ENCODE assay signal across 9 cellular contexts in the genomic region with DNA sequence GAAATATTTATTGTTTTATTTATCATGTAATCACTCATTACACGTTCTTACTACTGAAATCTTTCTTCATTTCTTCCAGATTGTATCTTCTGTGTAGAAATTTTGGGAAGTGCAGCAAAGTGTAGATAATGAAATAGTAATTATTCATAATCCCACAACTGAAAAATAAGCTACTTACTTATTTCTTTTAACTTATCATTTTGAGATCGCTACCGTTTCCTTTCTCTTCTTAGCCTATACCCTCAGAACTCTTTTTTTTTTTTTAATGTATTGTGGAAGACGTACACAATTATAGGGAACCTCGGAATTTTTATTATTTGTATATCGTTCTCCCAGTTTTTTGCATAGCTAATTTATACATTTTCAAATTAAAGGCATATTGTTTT. TPM values are rescaled to one million over a fixed set of nuclear protein-coding genes. Genes with fewer than 3 reads are reported as not detected.
DNase-seq lines count a peak whose midpoint lies in the region; ATAC-seq and TF ChIP-seq lines count a peak whose summit lies in the region.
"Had no signal": no experiment of that assay in that cellular context is flagged by ENCODE, and none has a peak within 500 bp of the region (broad histone marks: within the 10 kb centered on the region; RNA-seq: fewer than 3 reads in every experiment).

No MANE protein-coding gene starts in this region.

- intact Hi-C loops in PC-9 (cut with micrococcal nuclease; ENCODE audit: unreplicated experiment) = no loop called here

- H3K27me3 ChIP-seq in CD8-positive, alpha-beta memory T cell (ENCODE audit: insufficient read depth, low read length, poor library complexity, severe bottlenecking) = no peaks in the 10 kb centered on the region
- no peaks in the 10 kb centered on the region for H3K27me3 ChIP-seq in PC-9 (ENCODE audit: insufficient read depth, low read depth)
- H3K27me3 ChIP-seq in rectal smooth muscle tissue (ENCODE audit: control insufficient read depth, insufficient read depth, low read length) = no peaks in the 10 kb centered on the region

- DNase-seq in CD8-positive, alpha-beta memory T cell = no peak
- no peak for DNase-seq in PC-9
- no peak for DNase-seq in fibroblast of pulmonary artery (ENCODE audit: low read depth)
- DNase-seq in NCI-H146 (lab: John Stamatoyannopoulos, UW) = no peak
- DNase-seq in NCI-H2029 treated with DMSO at 0.1 percent for 48 hours (lab: John Stamatoyannopoulos, UW) = no peak
- DNase-seq in SIG-M5 (lab: John Stamatoyannopoulos, UW) = no peak

- no peak overlapping the region for H3K27ac Mint-ChIP-seq in CD8-positive, alpha-beta memory T cell
- H3K27ac Mint-ChIP-seq: activated T-helper 17 cell treated with anti-CD3 and anti-CD28 coated beads, Interleukin-2, amount 50 U/mL, for 72 hours had no signal

- H3F3A ChIP-seq in PC-9 (ENCODE audit: insufficient read depth, low read depth) = no peaks in the 10 kb centered on the region

- no peaks in the 10 kb centered on the region for H3K9me2 ChIP-seq in PC-9 (ENCODE audit: insufficient read depth)

- BruUV-seq in PC-9 (replicated peaks; lab: Mats Ljungman, UMichigan) = TSS peak; percentile 65

- H3K4me1 Mint-ChIP-seq in CD8-positive, alpha-beta memory T cell = peaks cover 20 to 30% (median 22%) of the 10 kb centered on the region in 3 donors

- TF ChIP-seq CTCF in PC-9 (conservative IDR thresholded peaks at IDR 0.05) (no peak), fibroblast of pulmonary artery (IDR thresholded peaks at IDR 0.05; ENCODE audit: low read length, missing control alignments) (no peak)

- no peaks in the 10 kb centered on the region for H3K9me3 ChIP-seq in CD8-positive, alpha-beta memory T cell (ENCODE audit: low read length)
- H3K9me3 ChIP-seq in PC-9 (ENCODE audit: insufficient read depth, low read depth) = no peaks in the 10 kb centered on the region

- H3K4me3 Mint-ChIP-seq in CD8-positive, alpha-beta memory T cell = no peak overlapping the region
- H3K4me3 Mint-ChIP-seq: activated T-helper 17 cell treated with anti-CD3 and anti-CD28 coated beads, Interleukin-2, amount 50 U/mL, for 72 hours had no signal

- H2AFZ ChIP-seq in PC-9 = peak overlapping the region; percentile 93

- peaks cover 10% of the 10 kb centered on the region for H3K4me1 ChIP-seq in CD8-positive, alpha-beta memory T cell (ENCODE audit: insufficient read depth, low read length)
- H3K4me1 ChIP-seq in PC-9 (replicated peaks; ENCODE audit: insufficient read depth) (peaks cover 26% of the 10 kb centered on the region), rectal smooth muscle tissue (ENCODE audit: control insufficient read depth, insufficient read depth, low read length) (peaks cover 4% of the 10 kb centered on the region)

- no peak for ATAC-seq in GM21529 (IDR thresholded peaks at IDR 0.05; ENCODE audit: unreplicated experiment)

- H3K4me2 ChIP-seq in PC-9 = peak overlapping the region; percentile 84

- H3K9ac ChIP-seq in rectal smooth muscle tissue (ENCODE audit: low read length) = peak overlapping the region; percentile 21

- peaks cover 18 to 31% of the 10 kb centered on the region in 2 donors for H3K27me3 Mint-ChIP-seq in CD8-positive, alpha-beta memory T cell

- H3K36me3 ChIP-seq in CD8-positive, alpha-beta memory T cell (ENCODE audit: insufficient read depth, low read length) = no peaks in the 10 kb centered on the region
- H3K36me3 ChIP-seq in PC-9 (ENCODE audit: low read depth) = peaks cover 3% of the 10 kb centered on the region; the same call in 1 of the 2 replicates
- H3K36me3 ChIP-seq in rectal smooth muscle tissue (ENCODE audit: control insufficient read depth, insufficient read depth, low read length) = no peaks in the 10 kb centered on the region

- peaks cover 38% of the 10 kb centered on the region for H3K79me2 ChIP-seq in PC-9 (ENCODE audit: low read depth)

- POLR2A ChIA-PET in CD8-positive, alpha-beta memory T cell (lab: Charles Lee) = interaction anchor here (0.7 kb wide), 1 partner anchor 21 kb away, joined by 3 read pairs; no protein-coding TSS in a partner anchor
- POLR2A ChIA-PET in PC-9 (lab: Charles Lee; ENCODE audit: unreplicated experiment) = interaction anchor here (0.6 to 0.7 kb wide), 3 partner anchors 14 to 669 kb away, joined by 3 to 5 read pairs (median 3); no protein-coding TSS in a partner anchor

- CTCF ChIA-PET in CD8-positive, alpha-beta memory T cell (lab: Charles Lee) = interaction anchor here (1.5 kb wide), 1 partner anchor 478 kb away, joined by 4 read pairs; the partner anchor contains the start of gene MAP1LC3C
- CTCF ChIA-PET in PC-9 (lab: Charles Lee) = no interaction called here

- no peaks in the 10 kb centered on the region for H3K9me3 Mint-ChIP-seq in CD8-positive, alpha-beta memory T cell
- H3K9me3 Mint-ChIP-seq: activated T-helper 17 cell treated with anti-CD3 and anti-CD28 coated beads, Interleukin-2, amount 50 U/mL, for 72 hours had no signal

- H3K27ac ChIP-seq in CD8-positive, alpha-beta memory T cell (ENCODE audit: low read depth, low read length) = no peak overlapping the region
- H3K27ac ChIP-seq in PC-9 (peak overlapping the region; percentile 39; the same call in 1 of the 2 replicates), rectal smooth muscle tissue (ENCODE audit: low read depth, low read length) (no peak overlapping the region)

- H4K20me1 ChIP-seq in PC-9 (ENCODE audit: insufficient read depth) = no peaks in the 10 kb centered on the region

- H3K36me3 Mint-ChIP-seq in CD8-positive, alpha-beta memory T cell = peaks cover 0 to 19% (median 5%) of the 10 kb centered on the region in 3 donors

- H3K4me3 ChIP-seq in CD8-positive, alpha-beta memory T cell (ENCODE audit: low read length) = peak overlapping the region; percentile 51
- H3K4me3 ChIP-seq in PC-9 (peak overlapping the region; percentile 90), fibroblast of pulmonary artery (replicated peaks; ENCODE audit: low read depth, low read length) (peak overlapping the region; percentile 79), rectal smooth muscle tissue (ENCODE audit: low read length) (peak overlapping the region; percentile 89)

RNA-seq across cellular contexts. Expression of gene FH, which starts 0.5 kb away (rescaled TPM):
- total RNA-seq in CD8-positive, alpha-beta memory T cell = 100 to 1,000 TPM in 1 of 2 experiments, 10 to 100 TPM in 1; 99.8 to 101 TPM
- 27.2 TPM for polyA plus RNA-seq in CD8-positive, alpha-beta memory T cell
- total RNA-seq in PC-9 (2021) = 56.1 and 88.3 TPM in 2 replicates

RNA-seq across cellular contexts. Expression of gene KMO, which starts 12.1 kb away (rescaled TPM):
- total RNA-seq in CD8-positive, alpha-beta memory T cell = 1 to 10 TPM in 1 of 2 experiments, under 1 TPM in 1; 0.60 to 1.4 TPM
- 0.06 TPM for polyA plus RNA-seq in CD8-positive, alpha-beta memory T cell
- 0.07 TPM in 1 of 2 replicates, not detected in the other for total RNA-seq in PC-9 (2021)
